In genomic region chr16:14329727-14330363, GRCh38 we compare ENCODE assay signal across 20 cellular contexts.
"Had no signal": no experiment of that assay in that cellular context is flagged by ENCODE, and none has a peak within 500 bp of the region (broad histone marks: within the 10 kb centered on the region; RNA-seq: fewer than 3 reads in every experiment).

No MANE protein-coding gene starts in this region.

- H3K27ac ChIP-seq: heart right ventricle, neutrophil, pancreas, psoas muscle, right atrium auricular region, thyroid gland, VCaP had no signal

- H3K9me3 ChIP-seq: heart right ventricle, neutrophil, pancreas, psoas muscle, right atrium auricular region, thyroid gland had no signal

- H3K36me3 ChIP-seq: neutrophil, pancreas, thyroid gland had no signal

- ATAC-seq: activated CD4-positive, CD25-positive, alpha-beta regulatory T cell treated with anti-CD3 and anti-CD28 coated beads, Interleukin-2, amount 50 U/mL, for 24 hours; activated CD8-positive, alpha-beta T cell treated with anti-CD3 and anti-CD28 coated beads, Interleukin-2, amount 10 ng/mL, durations not matched to agents 7 days and 5 days; heart right ventricle; left cardiac atrium; pancreas; psoas muscle had no signal

- FAIRE-seq: bronchial epithelial cell, endometrium, pancreas had no signal

- H3K4me3 Mint-ChIP-seq: activated CD4-positive, alpha-beta T cell treated with anti-CD3 and anti-CD28 coated beads, Interleukin-2, amount 10 ng/mL, durations not matched to agents 24 days and 14 days; activated CD8-positive, alpha-beta T cell treated with anti-CD3 and anti-CD28 coated beads, Interleukin-2, amount 10 ng/mL, durations not matched to agents 7 days and 5 days; nephron; stimulated activated naive CD8-positive, alpha-beta T cell treated with anti-CD3 and anti-CD28 coated beads, Interleukin-15, Interleukin-2, amounts not matched to agents 100 ng/mL and 50 ng/mL, for 24 hours had no signal

- H3K4me3 ChIP-seq: heart right ventricle, pancreas, psoas muscle, right atrium auricular region, thyroid gland had no signal

- H3K27me3 Mint-ChIP-seq: activated CD4-positive, alpha-beta T cell treated with anti-CD3 and anti-CD28 coated beads, Interleukin-2, amount 10 ng/mL, durations not matched to agents 24 days and 14 days; stimulated activated naive CD8-positive, alpha-beta T cell treated with anti-CD3 and anti-CD28 coated beads, Interleukin-15, Interleukin-2, amounts not matched to agents 100 ng/mL and 50 ng/mL, for 24 hours had no signal

- DNase-seq: activated CD4-positive, alpha-beta T cell treated with anti-CD3 and anti-CD28 coated beads, Interleukin-2, amount 10 ng/mL, durations not matched to agents 24 days and 14 days; activated CD8-positive, alpha-beta T cell treated with anti-CD3 and anti-CD28 coated beads, Interleukin-2, amount 10 ng/mL, durations not matched to agents 7 days and 5 days; amygdala; heart right ventricle; islet precursor cell; left cardiac atrium; pancreas; psoas muscle; stimulated activated CD4-positive, alpha-beta T cell treated with anti-CD3 and anti-CD28 coated beads, Interleukin-4, amount 100 ng/mL, for 4 hours; substantia nigra; T1000; thyroid gland had no signal

- H3K27me3 ChIP-seq: heart right ventricle, neutrophil, pancreas, right atrium auricular region, thyroid gland had no signal

- H3K27ac Mint-ChIP-seq: activated CD4-positive, alpha-beta T cell treated with anti-CD3 and anti-CD28 coated beads, Interleukin-2, amount 10 ng/mL, durations not matched to agents 24 days and 14 days; activated CD8-positive, alpha-beta T cell treated with anti-CD3 and anti-CD28 coated beads, Interleukin-2, amount 10 ng/mL, durations not matched to agents 7 days and 5 days; nephron; stimulated activated naive CD8-positive, alpha-beta T cell treated with anti-CD3 and anti-CD28 coated beads, Interleukin-15, Interleukin-2, amounts not matched to agents 100 ng/mL and 50 ng/mL, for 24 hours had no signal

- H3K9me3 Mint-ChIP-seq: activated CD4-positive, alpha-beta T cell treated with anti-CD3 and anti-CD28 coated beads, Interleukin-2, amount 10 ng/mL, durations not matched to agents 24 days and 14 days; stimulated activated naive CD8-positive, alpha-beta T cell treated with anti-CD3 and anti-CD28 coated beads, Interleukin-15, Interleukin-2, amounts not matched to agents 100 ng/mL and 50 ng/mL, for 24 hours had no signal
